In genomic region chr4:184824776-184825393, GRCh38 we compare ENCODE assay signal across 8 cellular contexts. TPM values are rescaled to one million over a fixed set of nuclear protein-coding genes. Genes with fewer than 3 reads are reported as not detected.
A peak's percentile ranks its signal among the peaks of the same experiment; 100 is the strongest.
DNase-seq lines count a peak whose midpoint lies in the region; ATAC-seq lines count a peak whose summit lies in the region.

No MANE protein-coding gene starts in this region.

- H3K36me3 ChIP-seq in CD4-positive, CD25-positive, alpha-beta regulatory T cell (ENCODE audit: control insufficient read depth, insufficient read depth, low read length): no peaks in the 10 kb centered on the region
- no peaks in the 10 kb centered on the region for H3K36me3 ChIP-seq in HUES6 (ENCODE audit: control insufficient read depth, insufficient read depth, low read length)

- H3K9me3 ChIP-seq in CD4-positive, CD25-positive, alpha-beta regulatory T cell (ENCODE audit: control insufficient read depth in 2 of 2, low read length in 2 of 2): no peaks in the 10 kb centered on the region
- H3K9me3 ChIP-seq in HUES6 (ENCODE audit: control insufficient read depth, insufficient read depth, low read depth, low read length): no peaks in the 10 kb centered on the region

- no peak overlapping the region for H3K9ac ChIP-seq in HUES6 (ENCODE audit: low read length)

- peaks cover 22 to 49% (median 32%) of the 10 kb centered on the region in 4 donors for H3K4me1 Mint-ChIP-seq in CD4-positive, CD25-positive, alpha-beta regulatory T cell
- peaks cover 45% of the 10 kb centered on the region for H3K4me1 Mint-ChIP-seq in activated T-helper 2 cell treated with anti-CD3 and anti-CD28 coated beads, Interferon-gamma antibody, Interleukin-2, Interleukin-4, amounts not matched to agents 10 μg/mL and 5 μg/mL and 100 μg/mL, durations not matched to agents 14 hours and 24 hours and 36 hours (ENCODE audit: low read depth)
- H3K4me1 Mint-ChIP-seq in stimulated activated effector memory CD8-positive, alpha-beta T cell treated with anti-CD3 and anti-CD28 coated beads, Interleukin-12 subunit alpha, Interleukin-12 subunit beta, amount 100 ng/mL, for 72 hours: peaks cover 33% of the 10 kb centered on the region

- no peaks in the 10 kb centered on the region for H3K36me3 Mint-ChIP-seq in CD4-positive, CD25-positive, alpha-beta regulatory T cell
- H3K36me3 Mint-ChIP-seq in activated T-helper 2 cell treated with anti-CD3 and anti-CD28 coated beads, Interferon-gamma antibody, Interleukin-2, Interleukin-4, amounts not matched to agents 10 μg/mL and 5 μg/mL and 100 μg/mL, durations not matched to agents 14 hours and 24 hours and 36 hours (ENCODE audit: low read depth): peaks cover 21% of the 10 kb centered on the region
- peaks cover 7% of the 10 kb centered on the region for H3K36me3 Mint-ChIP-seq in stimulated activated effector memory CD8-positive, alpha-beta T cell treated with anti-CD3 and anti-CD28 coated beads, Interleukin-12 subunit alpha, Interleukin-12 subunit beta, amount 100 ng/mL, for 72 hours

- H3K4me3 ChIP-seq in CD4-positive, CD25-positive, alpha-beta regulatory T cell (ENCODE audit: low read depth, low read length): peak overlapping the region; percentile 88
- peak overlapping the region; percentile 59 for H3K4me3 ChIP-seq in HUES6 (ENCODE audit: low read depth, low read length)
- peak overlapping the region; percentile 58 for H3K4me3 ChIP-seq in iPS-11a (ENCODE audit: low read depth, low read length)

- H3K9me3 Mint-ChIP-seq in CD4-positive, CD25-positive, alpha-beta regulatory T cell: no peaks in the 10 kb centered on the region
- H3K9me3 Mint-ChIP-seq in activated T-helper 2 cell treated with anti-CD3 and anti-CD28 coated beads, Interferon-gamma antibody, Interleukin-2, Interleukin-4, amounts not matched to agents 10 μg/mL and 5 μg/mL and 100 μg/mL, durations not matched to agents 14 hours and 24 hours and 36 hours: no peaks in the 10 kb centered on the region
- no peaks in the 10 kb centered on the region for H3K9me3 Mint-ChIP-seq in stimulated activated effector memory CD8-positive, alpha-beta T cell treated with anti-CD3 and anti-CD28 coated beads, Interleukin-12 subunit alpha, Interleukin-12 subunit beta, amount 100 ng/mL, for 72 hours

- H3K27me3 ChIP-seq in CD4-positive, CD25-positive, alpha-beta regulatory T cell (ENCODE audit: control insufficient read depth, insufficient read depth, low read length): no peaks in the 10 kb centered on the region
- H3K27me3 ChIP-seq in HUES6 (ENCODE audit: control insufficient read depth, insufficient read depth, low read length): peaks cover 68% of the 10 kb centered on the region

- peak in 2 of 3 donors; percentile 8 to 47 for DNase-seq in CD4-positive, CD25-positive, alpha-beta regulatory T cell
- peak; percentile 16 for DNase-seq in activated T-helper 2 cell treated with anti-CD3 and anti-CD28 coated beads, Interferon-gamma antibody, Interleukin-2, Interleukin-4, amounts not matched to agents 10 μg/mL and 5 μg/mL and 100 μg/mL, durations not matched to agents 14 hours and 24 hours and 36 hours (ENCODE audit: low spot score)
- peak in 1 of 2 donors; percentile 69 for DNase-seq in stimulated activated effector memory CD8-positive, alpha-beta T cell treated with anti-CD3 and anti-CD28 coated beads, Interleukin-12 subunit alpha, Interleukin-12 subunit beta, amount 100 ng/mL, for 72 hours (ENCODE audit: low spot score in 2 of 2)
- DNase-seq in DMS79 (lab: John Stamatoyannopoulos, UW) (no peak), mucosa of gallbladder (ENCODE audit: low spot score) (no peak)

- H3K4me3 Mint-ChIP-seq in CD4-positive, CD25-positive, alpha-beta regulatory T cell: peak overlapping the region; percentile 88 to 97 (median 93)
- peak overlapping the region; percentile 94 for H3K4me3 Mint-ChIP-seq in activated T-helper 2 cell treated with anti-CD3 and anti-CD28 coated beads, Interferon-gamma antibody, Interleukin-2, Interleukin-4, amounts not matched to agents 10 μg/mL and 5 μg/mL and 100 μg/mL, durations not matched to agents 14 hours and 24 hours and 36 hours (ENCODE audit: low read depth)
- peak overlapping the region; percentile 90 for H3K4me3 Mint-ChIP-seq in stimulated activated effector memory CD8-positive, alpha-beta T cell treated with anti-CD3 and anti-CD28 coated beads, Interleukin-12 subunit alpha, Interleukin-12 subunit beta, amount 100 ng/mL, for 72 hours

- intact Hi-C loops in activated T-helper 2 cell treated with anti-CD3 and anti-CD28 coated beads, Interferon-gamma antibody, Interleukin-2, Interleukin-4, amounts not matched to agents 10 μg/mL and 5 μg/mL and 100 μg/mL, durations not matched to agents 14 hours and 24 hours and 36 hours (cut with micrococcal nuclease): loop anchor here (1.0 to 10.0 kb wide), 10 partner anchors 26 to 570 kb away; partner anchors contain the start of genes ANKRD37, CASP3, CFAP97 and IRF2

- peaks cover 16% of the 10 kb centered on the region for H3K27me3 Mint-ChIP-seq in CD4-positive, CD25-positive, alpha-beta regulatory T cell
- H3K27me3 Mint-ChIP-seq in activated T-helper 2 cell treated with anti-CD3 and anti-CD28 coated beads, Interferon-gamma antibody, Interleukin-2, Interleukin-4, amounts not matched to agents 10 μg/mL and 5 μg/mL and 100 μg/mL, durations not matched to agents 14 hours and 24 hours and 36 hours (ENCODE audit: low read depth): peaks cover 15% of the 10 kb centered on the region

- H3K27ac Mint-ChIP-seq in CD4-positive, CD25-positive, alpha-beta regulatory T cell: peak overlapping the region; percentile 58 to 93 (median 69)
- peak overlapping the region; percentile 90 for H3K27ac Mint-ChIP-seq in activated T-helper 2 cell treated with anti-CD3 and anti-CD28 coated beads, Interferon-gamma antibody, Interleukin-2, Interleukin-4, amounts not matched to agents 10 μg/mL and 5 μg/mL and 100 μg/mL, durations not matched to agents 14 hours and 24 hours and 36 hours
- H3K27ac Mint-ChIP-seq in stimulated activated effector memory CD8-positive, alpha-beta T cell treated with anti-CD3 and anti-CD28 coated beads, Interleukin-12 subunit alpha, Interleukin-12 subunit beta, amount 100 ng/mL, for 72 hours: peak overlapping the region; percentile 89

- peak overlapping the region; percentile 41 for H3K27ac ChIP-seq in CD4-positive, CD25-positive, alpha-beta regulatory T cell (ENCODE audit: insufficient read depth, low read length, poor library complexity, severe bottlenecking)
- H3K27ac ChIP-seq in HUES6 (ENCODE audit: low read depth, low read length): no peak overlapping the region

- peaks cover 33% of the 10 kb centered on the region for H3K4me1 ChIP-seq in CD4-positive, CD25-positive, alpha-beta regulatory T cell (ENCODE audit: control insufficient read depth, insufficient read depth, low read length, poor library complexity, severe bottlenecking)
- H3K4me1 ChIP-seq in HUES6 (ENCODE audit: control insufficient read depth, insufficient read depth, low read length): 0 out of 2 replicates have a peak, but pooled peaks cover 6% of the 10 kb centered on the region

- ATAC-seq in CD4-positive, CD25-positive, alpha-beta regulatory T cell (ENCODE audit: low read depth in 2 of 2): peak in 1 of 2 donors; percentile 2
- peak; percentile 5 for ATAC-seq in GM19467 (IDR thresholded peaks at IDR 0.05; ENCODE audit: unreplicated experiment)
- peak; percentile 20 for ATAC-seq in stimulated activated effector memory CD8-positive, alpha-beta T cell treated with anti-CD3 and anti-CD28 coated beads, Interleukin-12 subunit alpha, Interleukin-12 subunit beta, amount 100 ng/mL, for 72 hours

RNA-seq across cellular contexts. Expression of gene ACSL1, which starts 0.9 kb away (rescaled TPM):
- total RNA-seq in CD4-positive, CD25-positive, alpha-beta regulatory T cell: 21.0 TPM
- 1 to 10 TPM; 6.8 to 9.9 (median 8.2) TPM for polyA plus RNA-seq in CD4-positive, CD25-positive, alpha-beta regulatory T cell
- total RNA-seq in activated T-helper 2 cell treated with anti-CD3 and anti-CD28 coated beads, Interferon-gamma antibody, Interleukin-2, Interleukin-4, amounts not matched to agents 10 μg/mL and 5 μg/mL and 100 μg/mL, durations not matched to agents 14 hours and 24 hours and 36 hours: 42.7 and 43.0 TPM in 2 replicates
- 63.1 TPM for total RNA-seq in mucosa of gallbladder

Comparison
In these comparisons a context has a peak if more than half of its experiments do, and no peak if none do; other contexts are left out.
1. DNase-seq: peak in CD4-positive, CD25-positive, alpha-beta regulatory T cell (2 of 3) and activated T-helper 2 cell treated with anti-CD3 and anti-CD28 coated beads, Interferon-gamma antibody, Interleukin-2, Interleukin-4, amounts not matched to agents 10 μg/mL and 5 μg/mL and 100 μg/mL, durations not matched to agents 14 hours and 24 hours and 36 hours (single experiment); none in DMS79 (single experiment) and mucosa of gallbladder (single experiment).
2. Peak in every context shown above with its lines, with median percentiles within 50 percentile points of each other: H3K4me3 ChIP-seq, H3K27ac Mint-ChIP-seq and H3K4me3 Mint-ChIP-seq.